2 cellular contexts compared by ENCODE assay signal in genomic region chr4:83189631-83190136, GRCh38.
TF ChIP-seq lines count a peak whose summit lies in the region.

No MANE protein-coding gene starts in this region.

TF ChIP-seq in SK-N-SH treated with all-trans-retinoic acid at 6 μM for 48 hours, 23 proteins besides CTCF, POLR2A, EP300 and RAD21 (continued from another document):
- TF ChIP-seq ISL1 (CRISPR knock-in tag; IDR thresholded peaks at IDR 0.05) (no peak), ZC3H10 (CRISPR knock-in tag; IDR thresholded peaks at IDR 0.05) (no peak), CSDC2 (CRISPR knock-in tag; IDR thresholded peaks at IDR 0.05) (no peak), ESRRG (CRISPR knock-in tag; IDR thresholded peaks at IDR 0.05) (no peak), CSRNP3 (CRISPR knock-in tag; IDR thresholded peaks at IDR 0.05) (no peak), TCF4 (CRISPR knock-in tag; IDR thresholded peaks at IDR 0.05; ENCODE audit: borderline replicate concordance) (no peak), OSR1 (CRISPR knock-in tag; IDR thresholded peaks at IDR 0.05) (no peak), ARNTL (CRISPR knock-in tag; IDR thresholded peaks at IDR 0.05; ENCODE audit: borderline replicate concordance, low read depth) (no peak), ZNF8 (CRISPR knock-in tag; IDR thresholded peaks at IDR 0.05) (no peak), ZFP3 (CRISPR knock-in tag; IDR thresholded peaks at IDR 0.05) (no peak), CREB5 (CRISPR knock-in tag; IDR thresholded peaks at IDR 0.05; ENCODE audit: low read depth) (no peak), ZNF565 (CRISPR knock-in tag; conservative IDR thresholded peaks at IDR 0.05; ENCODE audit: low read depth) (no peak)

TF ChIP-seq in SK-N-SH, 30 proteins besides CTCF, POLR2A, EP300 and RAD21 (continued from another document):
- TF ChIP-seq ZBTB33 (IDR thresholded peaks at IDR 0.05; ENCODE audit: borderline replicate concordance, low read depth): no peak
- no peak for TF ChIP-seq TAF1 (IDR thresholded peaks at IDR 0.05; ENCODE audit: borderline replicate concordance, low read depth, low read length)
